ENCODE assay signal across 12 cellular contexts in the genomic region with DNA sequence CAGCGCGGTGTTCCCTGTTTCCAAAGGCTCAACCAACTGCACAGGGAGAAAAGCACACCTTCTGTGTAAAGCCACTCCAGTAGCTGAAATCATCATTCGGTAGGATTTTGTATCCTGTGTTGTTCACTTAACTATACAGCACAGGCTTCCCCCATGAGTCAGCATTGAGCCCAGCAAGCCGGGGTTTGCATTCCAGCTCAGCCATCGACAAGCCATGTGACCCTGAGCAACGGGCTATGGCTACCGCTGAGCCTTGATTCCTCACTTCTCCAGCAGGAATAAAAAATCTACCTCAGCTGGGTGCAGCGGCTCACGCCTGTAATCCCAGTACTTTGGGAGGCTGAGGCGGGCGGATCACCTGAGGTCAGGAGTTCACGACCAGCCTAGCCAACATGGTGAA. TPM values are rescaled to one million over a fixed set of nuclear protein-coding genes. Genes with fewer than 3 reads are reported as not detected.
DNase-seq lines count a peak whose midpoint lies in the region; ATAC-seq, FAIRE-seq and TF ChIP-seq lines count a peak whose summit lies in the region.
"Had no signal": no experiment of that assay in that cellular context is flagged by ENCODE, and none has a peak within 500 bp of the region (broad histone marks: within the 10 kb centered on the region; RNA-seq: fewer than 3 reads in every experiment).

No MANE protein-coding gene starts in this region.

- H3K9ac ChIP-seq in neural progenitor cell: no peak overlapping the region

- FAIRE-seq in GM12892 (lab: Jason Lieb, UNC): no peak

- H3K4me3 ChIP-seq in neural progenitor cell: no peak overlapping the region
- no peak overlapping the region for H3K4me3 ChIP-seq in ascending aorta
- H3K4me3 ChIP-seq: skin epidermis, uterus had no signal

- H3K9me3 ChIP-seq in neural progenitor cell (ENCODE audit: low read depth) (no peaks in the 10 kb centered on the region), ascending aorta (no peaks in the 10 kb centered on the region)
- H3K9me3 ChIP-seq: uterus had no signal

- H4K20me1 ChIP-seq in neural progenitor cell (ENCODE audit: low read depth): no peaks in the 10 kb centered on the region

- no peak overlapping the region for H3K27ac ChIP-seq in neural progenitor cell
- no peak overlapping the region for H3K27ac ChIP-seq in ascending aorta
- H3K27ac ChIP-seq: skin epidermis, uterus had no signal

- H3K36me3 ChIP-seq in neural progenitor cell (peaks cover 10% of the 10 kb centered on the region), ascending aorta (no peaks in the 10 kb centered on the region)
- H3K36me3 ChIP-seq: uterus had no signal

- no peaks in the 10 kb centered on the region for H3F3A ChIP-seq in neural progenitor cell (ENCODE audit: low read depth)

- H3K79me2 ChIP-seq in neural progenitor cell (ENCODE audit: low read depth): no peaks in the 10 kb centered on the region

- no peak overlapping the region for H3K4me2 ChIP-seq in neural progenitor cell

- H3K9me3 Mint-ChIP-seq in neural progenitor cell: no peaks in the 10 kb centered on the region
- H3K9me3 Mint-ChIP-seq: naive thymus-derived CD8-positive, alpha-beta T cell had no signal

- no peak for TF ChIP-seq POLR2A in GM12892 (IDR thresholded peaks at IDR 0.05; ENCODE audit: low read depth, low read length)

- no peak overlapping the region for H3K27ac Mint-ChIP-seq in neural progenitor cell
- H3K27ac Mint-ChIP-seq: naive thymus-derived CD8-positive, alpha-beta T cell had no signal

- DNase-seq in GM03348 (ENCODE audit: low spot score) (peak; percentile 36), RPMI7951 (ENCODE audit: low read depth) (peak; percentile 86), dermis blood vessel endothelial cell (peak; percentile 40), neural progenitor cell (ENCODE audit: low spot score) (peak; percentile 31), ascending aorta (ENCODE audit: low spot score in 2 of 2) (no peak), NOMO-1 treated with dmso at 0.1 percent for 144 hours (lab: John Stamatoyannopoulos, UW; ENCODE audit: unreplicated experiment) (no peak), GM12892 (ENCODE audit: insufficient read length) (no peak)
- DNase-seq: C1 segment of cervical spinal cord; naive thymus-derived CD8-positive, alpha-beta T cell; uterus had no signal

- no peak overlapping the region for H3K4me3 Mint-ChIP-seq in neural progenitor cell
- H3K4me3 Mint-ChIP-seq: naive thymus-derived CD8-positive, alpha-beta T cell had no signal

- H3K27me3 Mint-ChIP-seq in neural progenitor cell (ENCODE audit: insufficient read depth, low read depth): no peaks in the 10 kb centered on the region

- H3K27me3 ChIP-seq in neural progenitor cell (no peaks in the 10 kb centered on the region), ascending aorta (no peaks in the 10 kb centered on the region)
- H3K27me3 ChIP-seq: uterus had no signal

- ATAC-seq in GM19463 (IDR thresholded peaks at IDR 0.05; ENCODE audit: unreplicated experiment): no peak
- ATAC-seq: naive thymus-derived CD8-positive, alpha-beta T cell had no signal

- intact Hi-C loops in ascending aorta (cut with DNase I): no loop called here

- no peaks in the 10 kb centered on the region for H3K4me1 Mint-ChIP-seq in neural progenitor cell
- H3K4me1 Mint-ChIP-seq: naive thymus-derived CD8-positive, alpha-beta T cell had no signal

- H3K4me1 ChIP-seq in neural progenitor cell (no peaks in the 10 kb centered on the region), ascending aorta (no peaks in the 10 kb centered on the region)
- H3K4me1 ChIP-seq: uterus had no signal

- peaks cover 38% of the 10 kb centered on the region for H3K36me3 Mint-ChIP-seq in neural progenitor cell
- H3K36me3 Mint-ChIP-seq: naive thymus-derived CD8-positive, alpha-beta T cell had no signal

- no peak overlapping the region for H2AFZ ChIP-seq in neural progenitor cell (replicated peaks)

- no peak for TF ChIP-seq CTCF in neural progenitor cell (IDR thresholded peaks at IDR 0.05)
- TF ChIP-seq CTCF in ascending aorta (IDR thresholded peaks at IDR 0.05): no peak

RNA-seq across cellular contexts. Expression of a gene that starts 44.1 kb away (rescaled TPM):
- not detected in 2 replicates for total RNA-seq in RPMI7951 (2014; rRNA removed; shearing (Covaris generic))
- total RNA-seq in dermis blood vessel endothelial cell: 0.05 TPM in 1 of 2 replicates, not detected in the other
- total RNA-seq in neural progenitor cell (ENCODE audit: low replicate concordance): 0.36 TPM in 1 of 2 replicates, not detected in the other
- total RNA-seq in ascending aorta: not detected
- polyA plus RNA-seq in GM12892 (2012; ENCODE audit: missing spikeins): 0.17 TPM
- total RNA-seq: naive thymus-derived CD8-positive, alpha-beta T cell; uterus had no signal
- polyA plus RNA-seq: naive thymus-derived CD8-positive, alpha-beta T cell had no signal

RNA-seq across cellular contexts. Expression of a gene that starts 44.3 kb away (rescaled TPM):
- not detected in 2 replicates for total RNA-seq in RPMI7951 (2014; rRNA removed; shearing (Covaris generic))
- not detected in 2 replicates for total RNA-seq in dermis blood vessel endothelial cell
- total RNA-seq in neural progenitor cell (ENCODE audit: low replicate concordance): not detected in 2 replicates
- total RNA-seq in ascending aorta: not detected
- polyA plus RNA-seq in GM12892 (2012; ENCODE audit: missing spikeins): not detected
- total RNA-seq: naive thymus-derived CD8-positive, alpha-beta T cell had no signal
- polyA plus RNA-seq: naive thymus-derived CD8-positive, alpha-beta T cell had no signal

Comparison
In these comparisons a context has a peak if more than half of its experiments do, and no peak if none do; other contexts are left out.
1. DNase-seq: peak in GM03348 (single experiment), RPMI7951 (single experiment), dermis blood vessel endothelial cell (single experiment) and neural progenitor cell (single experiment); none in ascending aorta (0 of 2), NOMO-1 treated with dmso at 0.1 percent for 144 hours (single experiment) and GM12892 (single experiment).